15 cellular contexts compared by ENCODE assay signal in genomic region chr11:117396970-117397369, GRCh38.
A peak's percentile ranks its signal among the peaks of the same experiment; 100 is the strongest.
DNase-seq lines count a peak whose midpoint lies in the region; ATAC-seq, FAIRE-seq and TF ChIP-seq lines count a peak whose summit lies in the region.
"Had no signal": no experiment of that assay in that cellular context is flagged by ENCODE, and none has a peak within 500 bp of the region (broad histone marks: within the 10 kb centered on the region; RNA-seq: fewer than 3 reads in every experiment).

No MANE protein-coding gene starts in this region.

- no peak overlapping the region for H3K9ac ChIP-seq in GM23248
- H3K9ac ChIP-seq: BLaER1 treated with 17β-estradiol and CSF1 and Interleukin-3, amounts not matched to agents 10 nM and 100 nM had no signal

- H3K27ac ChIP-seq in Panc1 (ENCODE audit: low read length) (no peak overlapping the region), dorsolateral prefrontal cortex (no peak overlapping the region), GM23248 (no peak overlapping the region)
- H3K27ac ChIP-seq: BLaER1 treated with 17β-estradiol and CSF1 and Interleukin-3, amounts not matched to agents 10 nM and 100 nM had no signal

- TF ChIP-seq CTCF in Panc1 (IDR thresholded peaks at IDR 0.05) (no peak), dorsolateral prefrontal cortex (IDR thresholded peaks at IDR 0.05 in 54 of 56, conservative IDR thresholded peaks at IDR 0.05 in 2 of 56; ENCODE audit: low read depth in 1 of 56, partially characterized antibody in 56 of 56) (no peak)

- H3K4me2 ChIP-seq in GM23248 (ENCODE audit: unreplicated experiment): no peak overlapping the region
- H3K4me2 ChIP-seq: BLaER1 treated with 17β-estradiol and CSF1 and Interleukin-3, amounts not matched to agents 10 nM and 100 nM; GM23338 had no signal

- DNase-seq in Panc1 (ENCODE audit: low read depth, low spot score) (no peak), dorsolateral prefrontal cortex (peak in 8 of 10 donors; percentile 30 to 83 (median 58)), middle frontal gyrus (ENCODE audit: extremely low spot score, low spot score) (peak; percentile 4), posterior vena cava (ENCODE audit: low spot score) (peak; percentile 72), GM23248 (no peak), GM19239 (ENCODE audit: insufficient read length, low spot score) (no peak)
- DNase-seq: Calu3; CD8-positive, alpha-beta T cell; DMS79 treated with DMSO at 0.1 percent for 48 hours; GF-D8; HCEC 1CT had no signal

- in situ Hi-C loops in Panc1 (cut with HindIII; ENCODE audit: low pct_unique_long_range_greater_than_20kb, low sequenced_read_pairs): no loop called here
- in situ Hi-C loops in GM23248 (cut with MboI): no loop called here

- no peak for FAIRE-seq in GM19239 (lab: Jason Lieb, UNC)
- FAIRE-seq: H54 had no signal

- H3K4me3 ChIP-seq in Panc1 (ENCODE audit: low read depth in 2 of 2, low read length in 2 of 2) (no peak overlapping the region), dorsolateral prefrontal cortex (no peak overlapping the region), GM23248 (no peak overlapping the region)
- H3K4me3 ChIP-seq: BLaER1 treated with 17β-estradiol and CSF1 and Interleukin-3, amounts not matched to agents 10 nM and 100 nM; GM23338 had no signal

- no peak overlapping the region for H2AFZ ChIP-seq in GM23248
- H2AFZ ChIP-seq: GM23338 had no signal

- no peaks in the 10 kb centered on the region for H3K9me3 ChIP-seq in Panc1 (ENCODE audit: control insufficient read depth, insufficient read depth, low read depth, low read length)
- no peaks in the 10 kb centered on the region for H3K9me3 ChIP-seq in GM23248 (ENCODE audit: low read depth)

- H3K27me3 ChIP-seq in Panc1 (ENCODE audit: control insufficient read depth, insufficient read depth, low read length) (no peaks in the 10 kb centered on the region), dorsolateral prefrontal cortex (no peaks in the 10 kb centered on the region), GM23248 (replicated peaks; ENCODE audit: insufficient read depth) (no peaks in the 10 kb centered on the region)
- H3K27me3 ChIP-seq: BLaER1 treated with 17β-estradiol and CSF1 and Interleukin-3, amounts not matched to agents 10 nM and 100 nM had no signal

- H3F3A ChIP-seq in GM23248 (ENCODE audit: insufficient read depth): no peaks in the 10 kb centered on the region

- no TSS peak for BruUV-seq in Panc1 (replicated peaks; lab: Mats Ljungman, UMichigan)

- H4K20me1 ChIP-seq in GM23248 (ENCODE audit: insufficient read depth): no peaks in the 10 kb centered on the region; the same call in 1 of the 2 replicates

- no peaks in the 10 kb centered on the region for H3K9me2 ChIP-seq in GM23248 (ENCODE audit: insufficient read depth)

- ATAC-seq in Panc1 (peak; percentile 28), GM18873 (IDR thresholded peaks at IDR 0.05; ENCODE audit: low FRiP score, unreplicated experiment) (no peak)
- ATAC-seq: CD8-positive, alpha-beta T cell; GM23338 had no signal

- H3K4me1 ChIP-seq in Panc1 (ENCODE audit: control insufficient read depth, insufficient read depth, low read length) (no peaks in the 10 kb centered on the region), GM23248 (ENCODE audit: insufficient read depth) (no peaks in the 10 kb centered on the region)

- 96% methylated on average over 8 of the region's 8 CpGs for WGBS in GM23248 (ENCODE audit: low coverage in 1 of 2, low lambda C conversion rate in 2 of 2, missing lambda C conversion rate in 2 of 2), 2 experiments

- peaks cover 10% of the 10 kb centered on the region; the same call in 1 of the 2 replicates for H3K79me2 ChIP-seq in GM23248 (ENCODE audit: insufficient read depth)

- CTCF ChIA-PET in Panc1 (lab: Charles Lee): no interaction called here

- H3K36me3 ChIP-seq in Panc1 (ENCODE audit: control insufficient read depth, insufficient read depth, low read length): peaks cover 5% of the 10 kb centered on the region
- peaks cover 37% of the 10 kb centered on the region; the same call in 1 of the 2 replicates for H3K36me3 ChIP-seq in GM23248 (ENCODE audit: low read depth)

- POLR2A ChIA-PET in Panc1 (lab: Charles Lee): no interaction called here

- intact Hi-C loops in Panc1 (cut with micrococcal nuclease; ENCODE audit: unreplicated experiment) (no loop called here), dorsolateral prefrontal cortex (cut with DNase I) (no loop called here), posterior vena cava (cut with DNase I) (no loop called here)

Comparison
In these comparisons a context has a peak if more than half of its experiments do, and no peak if none do; other contexts are left out.
1. DNase-seq: peak in dorsolateral prefrontal cortex (8 of 10), middle frontal gyrus (single experiment) and posterior vena cava (single experiment); none in Panc1 (single experiment), GM23248 (single experiment) and GM19239 (single experiment).